Comparison of ENCODE assay signal across 29 cellular contexts in genomic region chr3:42829083-42829627, GRCh38. TPM values are rescaled to one million over a fixed set of nuclear protein-coding genes. Genes with fewer than 3 reads are reported as not detected.
DNase-seq lines count a peak whose midpoint lies in the region; ATAC-seq and TF ChIP-seq lines count a peak whose summit lies in the region.
"Had no signal": no experiment of that assay in that cellular context is flagged by ENCODE, and none has a peak within 500 bp of the region (broad histone marks: within the 10 kb centered on the region; RNA-seq: fewer than 3 reads in every experiment).

No MANE protein-coding gene starts in this region.

- H3K4me3 ChIP-seq in mucosa of descending colon, result no peak overlapping the region
- H3K4me3 ChIP-seq: SJCRH30, skin epidermis had no signal

- H3K36me3 ChIP-seq in mucosa of descending colon (ENCODE audit: low read depth), result no peaks in the 10 kb centered on the region
- H3K36me3 ChIP-seq: SJCRH30 had no signal

- H3K9me3 ChIP-seq in mucosa of descending colon, result no peaks in the 10 kb centered on the region
- H3K9me3 ChIP-seq: SJCRH30 had no signal

- H3K4me1 ChIP-seq in mucosa of descending colon (ENCODE audit: low read depth), result peaks cover 15% of the 10 kb centered on the region
- H3K4me1 ChIP-seq: SJCRH30 had no signal

- intact Hi-C loops in mucosa of descending colon (cut with DNase I, micrococcal nuclease), result no loop called here

- peak; percentile 87 for ATAC-seq in mucosa of descending colon
- ATAC-seq in SK-N-SH treated with all-trans-retinoic acid at 6 μM for 48 hours, result no peak
- ATAC-seq: activated CD4-positive, alpha-beta T cell treated with anti-CD3 and anti-CD28 coated beads for 36 hours; activated naive CD8-positive, alpha-beta T cell treated with anti-CD3 and anti-CD28 coated beads, Interleukin-2, amount 50 U/mL, for 24 hours; stimulated activated effector memory CD8-positive, alpha-beta T cell treated with anti-CD3 and anti-CD28 coated beads, Interleukin-12 subunit alpha, Interleukin-12 subunit beta, amount 100 ng/mL, for 72 hours had no signal

- TF ChIP-seq CTCF in mucosa of descending colon (IDR thresholded peaks at IDR 0.05), result no peak

- DNase-seq in DMS53 (lab: John Stamatoyannopoulos, UW) (peak; percentile 34), DMS53 treated with DMSO at 0.1 percent for 48 hours (lab: John Stamatoyannopoulos, UW; ENCODE audit: unreplicated experiment) (no peak), epithelial cell of prostate (ENCODE audit: low read depth, low spot score) (no peak), mucosa of descending colon (peak in 2 of 3 donors; percentile 48 to 65), NOMO-1 treated with dmso at 0.1 percent for 144 hours (lab: John Stamatoyannopoulos, UW; ENCODE audit: unreplicated experiment) (no peak), NCI-H510A (lab: John Stamatoyannopoulos, UW) (no peak), amniotic stem cell (lab: John Stamatoyannopoulos, UW) (no peak)
- DNase-seq: activated CD4-positive, alpha-beta T cell treated with anti-CD3 and anti-CD28 coated beads for 36 hours; activated gamma-delta T cell; activated naive CD8-positive, alpha-beta T cell treated with anti-CD3 and anti-CD28 coated beads, Interleukin-2, amount 50 U/mL, for 24 hours; CD4-positive, CD25-positive, alpha-beta regulatory T cell; cortex of kidney; DMS153; HFFc6; IMR-90; kidney; naive B cell; NCI-H1105; NCI-H2081; nucleus accumbens; SJCRH30; stimulated activated CD4-positive, alpha-beta T cell treated with anti-CD3 and anti-CD28 coated beads, Interleukin-2, amount 100 ng/mL, for 24 hours; T-helper 1 cell had no signal

- H3K27ac ChIP-seq in epithelial cell of prostate, result peak overlapping the region; percentile 64
- H3K27ac ChIP-seq: 22Rv1, SJCRH30 had no signal

TF ChIP-seq in SK-N-SH treated with all-trans-retinoic acid at 6 μM for 48 hours, 23 proteins besides CTCF, POLR2A, EP300 and RAD21:
- TF ChIP-seq TOX (CRISPR knock-in tag; IDR thresholded peaks at IDR 0.05; ENCODE audit: borderline replicate concordance) (no peak), SNAI2 (CRISPR knock-in tag; IDR thresholded peaks at IDR 0.05) (no peak), BACH2 (CRISPR knock-in tag; IDR thresholded peaks at IDR 0.05; ENCODE audit: borderline replicate concordance) (no peak), ISL1 (CRISPR knock-in tag; IDR thresholded peaks at IDR 0.05) (no peak), ARNTL (CRISPR knock-in tag; IDR thresholded peaks at IDR 0.05; ENCODE audit: borderline replicate concordance, low read depth) (no peak), TCF4 (CRISPR knock-in tag; IDR thresholded peaks at IDR 0.05; ENCODE audit: borderline replicate concordance) (no peak), GLIS3 (CRISPR knock-in tag; IDR thresholded peaks at IDR 0.05) (no peak), ZNF565 (CRISPR knock-in tag; conservative IDR thresholded peaks at IDR 0.05; ENCODE audit: low read depth) (no peak), ZFP30 (CRISPR knock-in tag; IDR thresholded peaks at IDR 0.05) (no peak), ESRRG (CRISPR knock-in tag; IDR thresholded peaks at IDR 0.05) (no peak), ZFP3 (CRISPR knock-in tag; IDR thresholded peaks at IDR 0.05) (no peak), ZNF70 (CRISPR knock-in tag; IDR thresholded peaks at IDR 0.05) (no peak), CSDC2 (CRISPR knock-in tag; IDR thresholded peaks at IDR 0.05) (no peak), CREB5 (CRISPR knock-in tag; IDR thresholded peaks at IDR 0.05; ENCODE audit: low read depth) (no peak), ZC3H10 (CRISPR knock-in tag; IDR thresholded peaks at IDR 0.05) (no peak), TSHZ2 (CRISPR knock-in tag; IDR thresholded peaks at IDR 0.05) (no peak), ZNF8 (CRISPR knock-in tag; IDR thresholded peaks at IDR 0.05) (no peak)
- TF ChIP-seq, protein P1, sequence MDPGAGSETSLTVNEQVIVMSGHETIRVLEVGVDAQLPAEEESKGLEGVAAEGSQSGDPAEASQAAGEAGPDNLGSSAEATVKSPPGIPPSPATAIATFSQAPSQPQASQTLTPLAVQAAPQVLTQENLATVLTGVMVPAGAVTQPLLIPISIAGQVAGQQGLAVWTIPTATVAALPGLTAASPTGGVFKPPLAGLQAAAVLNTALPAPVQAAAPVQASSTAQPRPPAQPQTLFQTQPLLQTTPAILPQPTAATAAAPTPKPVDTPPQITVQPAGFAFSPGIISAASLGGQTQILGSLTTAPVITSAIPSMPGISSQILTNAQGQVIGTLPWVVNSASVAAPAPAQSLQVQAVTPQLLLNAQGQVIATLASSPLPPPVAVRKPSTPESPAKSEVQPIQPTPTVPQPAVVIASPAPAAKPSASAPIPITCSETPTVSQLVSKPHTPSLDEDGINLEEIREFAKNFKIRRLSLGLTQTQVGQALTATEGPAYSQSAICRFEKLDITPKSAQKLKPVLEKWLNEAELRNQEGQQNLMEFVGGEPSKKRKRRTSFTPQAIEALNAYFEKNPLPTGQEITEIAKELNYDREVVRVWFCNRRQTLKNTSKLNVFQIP (CRISPR knock-in tag; IDR thresholded peaks at IDR 0.05; ENCODE audit: borderline replicate concordance, low read depth), result no peak
- TF ChIP-seq, protein P2, sequence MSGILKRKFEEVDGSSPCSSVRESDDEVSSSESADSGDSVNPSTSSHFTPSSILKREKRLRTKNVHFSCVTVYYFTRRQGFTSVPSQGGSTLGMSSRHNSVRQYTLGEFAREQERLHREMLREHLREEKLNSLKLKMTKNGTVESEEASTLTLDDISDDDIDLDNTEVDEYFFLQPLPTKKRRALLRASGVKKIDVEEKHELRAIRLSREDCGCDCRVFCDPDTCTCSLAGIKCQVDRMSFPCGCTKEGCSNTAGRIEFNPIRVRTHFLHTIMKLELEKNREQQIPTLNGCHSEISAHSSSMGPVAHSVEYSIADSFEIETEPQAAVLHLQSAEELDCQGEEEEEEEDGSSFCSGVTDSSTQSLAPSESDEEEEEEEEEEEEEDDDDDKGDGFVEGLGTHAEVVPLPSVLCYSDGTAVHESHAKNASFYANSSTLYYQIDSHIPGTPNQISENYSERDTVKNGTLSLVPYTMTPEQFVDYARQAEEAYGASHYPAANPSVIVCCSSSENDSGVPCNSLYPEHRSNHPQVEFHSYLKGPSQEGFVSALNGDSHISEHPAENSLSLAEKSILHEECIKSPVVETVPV (CRISPR knock-in tag; IDR thresholded peaks at IDR 0.05), result no peak
- TF ChIP-seq, protein P3, sequence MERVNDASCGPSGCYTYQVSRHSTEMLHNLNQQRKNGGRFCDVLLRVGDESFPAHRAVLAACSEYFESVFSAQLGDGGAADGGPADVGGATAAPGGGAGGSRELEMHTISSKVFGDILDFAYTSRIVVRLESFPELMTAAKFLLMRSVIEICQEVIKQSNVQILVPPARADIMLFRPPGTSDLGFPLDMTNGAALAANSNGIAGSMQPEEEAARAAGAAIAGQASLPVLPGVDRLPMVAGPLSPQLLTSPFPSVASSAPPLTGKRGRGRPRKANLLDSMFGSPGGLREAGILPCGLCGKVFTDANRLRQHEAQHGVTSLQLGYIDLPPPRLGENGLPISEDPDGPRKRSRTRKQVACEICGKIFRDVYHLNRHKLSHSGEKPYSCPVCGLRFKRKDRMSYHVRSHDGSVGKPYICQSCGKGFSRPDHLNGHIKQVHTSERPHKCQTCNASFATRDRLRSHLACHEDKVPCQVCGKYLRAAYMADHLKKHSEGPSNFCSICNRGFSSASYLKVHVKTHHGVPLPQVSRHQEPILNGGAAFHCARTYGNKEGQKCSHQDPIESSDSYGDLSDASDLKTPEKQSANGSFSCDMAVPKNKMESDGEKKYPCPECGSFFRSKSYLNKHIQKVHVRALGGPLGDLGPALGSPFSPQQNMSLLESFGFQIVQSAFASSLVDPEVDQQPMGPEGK (CRISPR knock-in tag; IDR thresholded peaks at IDR 0.05; ENCODE audit: borderline replicate concordance), result no peak

RNA-seq across cellular contexts. Expression of gene ACKR2, which starts 19.9 kb away (rescaled TPM):
- total RNA-seq in mucosa of descending colon, result 10 to 100 TPM in 2 of 3 donors, 1 to 10 TPM in 1; 4.7 to 13.1 (median 10.4) TPM
- total RNA-seq: CD4-positive, CD25-positive, alpha-beta regulatory T cell; IMR-90; pulmonary artery endothelial cell; SJCRH30 had no signal

RNA-seq across cellular contexts. Expression of gene HIGD1A, which starts 24.9 kb away (rescaled TPM):
- total RNA-seq in mucosa of descending colon, result 100 to 1,000 TPM; 174 to 468 (median 368) TPM

RNA-seq across cellular contexts. Expression of gene CYP8B1, which starts 46.5 kb away (rescaled TPM):
- not detected for total RNA-seq in mucosa of descending colon
- total RNA-seq: activated CD4-positive, alpha-beta T cell treated with anti-CD3 and anti-CD28 coated beads for 36 hours; CD4-positive, CD25-positive, alpha-beta regulatory T cell; HFFc6; IMR-90; pulmonary artery endothelial cell; SJCRH30; temporal lobe had no signal

RNA-seq across cellular contexts. Expression of gene CCDC13, which starts 56.1 kb away (rescaled TPM):
- 1 to 10 TPM; 2.2 to 3.3 (median 3.0) TPM for total RNA-seq in mucosa of descending colon

Comparison
In these comparisons a context has a peak if more than half of its experiments do, and no peak if none do; other contexts are left out.
1. DNase-seq: peak in DMS53 (single experiment) and mucosa of descending colon (2 of 3); none in DMS53 treated with DMSO at 0.1 percent for 48 hours (single experiment), epithelial cell of prostate (single experiment), NOMO-1 treated with dmso at 0.1 percent for 144 hours (single experiment), NCI-H510A (single experiment) and amniotic stem cell (single experiment).